Comparison of ENCODE assay signal across 8 cellular contexts in the genomic region with DNA sequence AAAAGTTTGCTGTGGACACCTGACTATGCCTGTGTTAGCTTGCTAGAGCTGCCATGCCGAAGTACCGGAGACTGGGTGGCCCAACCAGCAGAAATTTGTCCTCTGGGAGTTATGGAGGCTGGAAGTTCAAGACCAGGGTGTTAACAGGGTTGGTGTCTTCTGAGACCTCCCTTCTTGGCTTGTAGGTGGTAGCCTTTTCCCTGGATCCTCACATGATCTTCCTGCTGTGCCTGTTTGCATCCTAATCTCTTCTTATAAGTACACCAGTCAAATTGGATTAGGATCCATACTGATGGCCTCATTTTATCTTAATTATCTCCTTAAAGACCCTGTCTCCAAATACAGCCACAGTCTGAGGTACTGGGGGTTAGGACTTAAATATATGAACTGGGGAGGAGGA. TPM values are rescaled to one million over a fixed set of nuclear protein-coding genes. Genes with fewer than 3 reads are reported as not detected.
DNase-seq lines count a peak whose midpoint lies in the region; ATAC-seq and TF ChIP-seq lines count a peak whose summit lies in the region.

No MANE protein-coding gene starts in this region.

- TF ChIP-seq CTCF in endothelial cell (IDR thresholded peaks at IDR 0.05; ENCODE audit: unreplicated experiment) (no peak), osteocyte (IDR thresholded peaks at IDR 0.05) (no peak)

- peaks cover 0 to 2% (median 0%) of the 10 kb centered on the region in 5 donors for H3K9me3 Mint-ChIP-seq in CD8-positive, alpha-beta memory T cell
- H3K9me3 Mint-ChIP-seq in endothelial cell (ENCODE audit: unreplicated experiment) (no peaks in the 10 kb centered on the region), osteocyte (ENCODE audit: unreplicated experiment) (no peaks in the 10 kb centered on the region)

- no peak for ATAC-seq in HG03159 (IDR thresholded peaks at IDR 0.05; ENCODE audit: unreplicated experiment)

- H3K27me3 ChIP-seq in CD8-positive, alpha-beta memory T cell (ENCODE audit: insufficient read depth, low read length, poor library complexity, severe bottlenecking): no peaks in the 10 kb centered on the region
- no peaks in the 10 kb centered on the region for H3K27me3 ChIP-seq in NT2/D1 (ENCODE audit: insufficient read depth, insufficient read length)

- no peaks in the 10 kb centered on the region for H3K36me3 ChIP-seq in CD8-positive, alpha-beta memory T cell (ENCODE audit: insufficient read depth, low read length)
- H3K36me3 ChIP-seq in NT2/D1 (ENCODE audit: insufficient read depth, insufficient read length, low read length): peaks cover 33% of the 10 kb centered on the region

- no peaks in the 10 kb centered on the region for H3K9me3 ChIP-seq in CD8-positive, alpha-beta memory T cell (ENCODE audit: low read length)
- no peaks in the 10 kb centered on the region for H3K9me3 ChIP-seq in NT2/D1 (ENCODE audit: insufficient read depth, low read length)

- H3K27ac ChIP-seq in CD8-positive, alpha-beta memory T cell (ENCODE audit: low read depth, low read length): peak overlapping the region; percentile 55

- peaks cover 0 to 29% (median 0%) of the 10 kb centered on the region in 3 donors for H3K36me3 Mint-ChIP-seq in CD8-positive, alpha-beta memory T cell
- H3K36me3 Mint-ChIP-seq in endothelial cell (ENCODE audit: low read depth, unreplicated experiment) (peaks cover 11% of the 10 kb centered on the region), osteocyte (ENCODE audit: unreplicated experiment) (peaks cover 4% of the 10 kb centered on the region)

- H3K27me3 Mint-ChIP-seq in CD8-positive, alpha-beta memory T cell: peaks cover 0 to 6% of the 10 kb centered on the region in 2 donors
- H3K27me3 Mint-ChIP-seq in endothelial cell (ENCODE audit: unreplicated experiment) (peaks cover 7% of the 10 kb centered on the region), osteocyte (ENCODE audit: unreplicated experiment) (peaks cover 6% of the 10 kb centered on the region)

- peak overlapping the region; percentile 99 for H3K9ac ChIP-seq in NT2/D1 (ENCODE audit: insufficient read length, low read depth)

- CTCF ChIA-PET in CD8-positive, alpha-beta memory T cell (lab: Charles Lee): interaction anchor here (1.3 kb wide), 1 partner anchor 497 kb away, joined by 4 read pairs; no protein-coding TSS in a partner anchor

- DNase-seq in CD8-positive, alpha-beta memory T cell: no peak
- DNase-seq in NT2/D1 (ENCODE audit: low read depth, low spot score): no peak
- DNase-seq in endothelial cell (ENCODE audit: low spot score): no peak
- no peak for DNase-seq in osteocyte (ENCODE audit: extremely low spot score, unreplicated experiment)
- no peak for DNase-seq in GM19240 (ENCODE audit: insufficient read length, low spot score)
- no peak for DNase-seq in NCI-H1694 treated with DMSO at 0.1 percent for 48 hours (lab: John Stamatoyannopoulos, UW)
- DNase-seq in NCI-H1694 (lab: John Stamatoyannopoulos, UW): no peak

- H3K27ac Mint-ChIP-seq in CD8-positive, alpha-beta memory T cell: peak overlapping the region; percentile 22 to 94 (median 81)
- no peak overlapping the region for H3K27ac Mint-ChIP-seq in endothelial cell (ENCODE audit: unreplicated experiment)
- H3K27ac Mint-ChIP-seq in osteocyte (ENCODE audit: unreplicated experiment): no peak overlapping the region

- peak overlapping the region; percentile 71 for H3K4me3 ChIP-seq in CD8-positive, alpha-beta memory T cell (ENCODE audit: low read length)
- peak overlapping the region; percentile 95 for H3K4me3 ChIP-seq in NT2/D1 (ENCODE audit: insufficient read length, low read depth)

- peaks cover 12% of the 10 kb centered on the region for H3K4me1 ChIP-seq in CD8-positive, alpha-beta memory T cell (ENCODE audit: insufficient read depth, low read length)
- peaks cover 12% of the 10 kb centered on the region for H3K4me1 ChIP-seq in NT2/D1 (ENCODE audit: insufficient read depth, insufficient read length)

- POLR2A ChIA-PET in CD8-positive, alpha-beta memory T cell (lab: Charles Lee): no interaction called here

- H3K4me1 Mint-ChIP-seq in CD8-positive, alpha-beta memory T cell: peaks cover 29 to 38% (median 34%) of the 10 kb centered on the region in 3 donors
- H3K4me1 Mint-ChIP-seq in endothelial cell (ENCODE audit: unreplicated experiment) (peaks cover 30% of the 10 kb centered on the region), osteocyte (ENCODE audit: unreplicated experiment) (peaks cover 20% of the 10 kb centered on the region)

- peak overlapping the region; percentile 81 to 96 (median 91) for H3K4me3 Mint-ChIP-seq in CD8-positive, alpha-beta memory T cell
- H3K4me3 Mint-ChIP-seq in endothelial cell (ENCODE audit: unreplicated experiment) (peak overlapping the region; percentile 86), osteocyte (ENCODE audit: unreplicated experiment) (peak overlapping the region; percentile 77)

RNA-seq across cellular contexts. Expression of gene TMEM177, which starts 0.8 kb away (rescaled TPM):
- 10 to 100 TPM; 16.1 to 17.1 TPM for total RNA-seq in CD8-positive, alpha-beta memory T cell
- 9.8 TPM for polyA plus RNA-seq in CD8-positive, alpha-beta memory T cell
- total RNA-seq in endothelial cell (ENCODE audit: unreplicated experiment) (20.9 TPM), osteocyte (7.4 and 7.6 TPM in 2 replicates)

Comparison
In these comparisons a context has a peak if more than half of its experiments do, and no peak if none do; other contexts are left out.
1. H3K27ac Mint-ChIP-seq: peak in CD8-positive, alpha-beta memory T cell (8 of 8); none in endothelial cell (single experiment) and osteocyte (single experiment).
2. Peak in every context shown above with its lines, with median percentiles within 50 percentile points of each other: H3K4me3 Mint-ChIP-seq.